ENCODE assay signal across 19 cellular contexts in genomic region chr9:13806731-13807130, GRCh38.
A peak's percentile ranks its signal among the peaks of the same experiment; 100 is the strongest.
DNase-seq lines count a peak whose midpoint lies in the region; ATAC-seq, FAIRE-seq and TF ChIP-seq lines count a peak whose summit lies in the region.
"Had no signal": no experiment of that assay in that cellular context is flagged by ENCODE, and none has a peak within 500 bp of the region (broad histone marks: within the 10 kb centered on the region; RNA-seq: fewer than 3 reads in every experiment).

No MANE protein-coding gene starts in this region.

- H3K4me3 ChIP-seq in A549, result no peak overlapping the region
- H3K4me3 ChIP-seq in IMR-90 (ENCODE audit: insufficient read depth, low read depth, low read length), result no peak overlapping the region
- no peak overlapping the region for H3K4me3 ChIP-seq in bronchial epithelial cell (ENCODE audit: low read depth, low read length)
- H3K4me3 ChIP-seq: GM23338, MG63, PC-9 had no signal

- H2AK5ac ChIP-seq in IMR-90 (ENCODE audit: low read depth, low read length), result no peak overlapping the region

- H3K18ac ChIP-seq in IMR-90 (ENCODE audit: low read depth, low read length), result no peak overlapping the region

- no peak for TF ChIP-seq EP300 in A549 (IDR thresholded peaks at IDR 0.05)

- no peak overlapping the region for H3K4me3 Mint-ChIP-seq in Calu3 (ENCODE audit: low read depth, unreplicated experiment)
- H3K4me3 Mint-ChIP-seq: CD14-positive monocyte; CD8-positive, alpha-beta memory T cell; GM23338; H9 had no signal

- no peak overlapping the region for H2BK20ac ChIP-seq in IMR-90 (ENCODE audit: low read depth, low read length)

- H3K27me3 ChIP-seq in IMR-90 (ENCODE audit: control insufficient read depth, insufficient read depth, low read length), result no peaks in the 10 kb centered on the region
- no peaks in the 10 kb centered on the region for H3K27me3 ChIP-seq in bronchial epithelial cell (ENCODE audit: control insufficient read depth, insufficient read depth, low read length)
- H3K27me3 ChIP-seq: MG63 had no signal

- H3K9me3 ChIP-seq in A549 (no peaks in the 10 kb centered on the region; the same call in 2 of the 3 replicates), IMR-90 (ENCODE audit: control insufficient read depth, insufficient read depth, low read length) (no peaks in the 10 kb centered on the region)
- H3K9me3 ChIP-seq: MG63 had no signal

- H3K4me1 Mint-ChIP-seq in Calu3 (ENCODE audit: low read depth, unreplicated experiment), result no peaks in the 10 kb centered on the region
- H3K4me1 Mint-ChIP-seq: CD14-positive monocyte; CD8-positive, alpha-beta memory T cell; GM23338; H9 had no signal

- no peak overlapping the region for H3K4me2 ChIP-seq in A549
- H3K4me2 ChIP-seq in IMR-90 (ENCODE audit: low read depth, low read length), result no peak overlapping the region
- H3K4me2 ChIP-seq: GM23338, PC-9 had no signal

- no peaks in the 10 kb centered on the region for H3K9me1 ChIP-seq in IMR-90 (ENCODE audit: insufficient read depth, low read length)

- intact Hi-C loops in IMR-90 (cut with micrococcal nuclease), result no loop called here
- intact Hi-C loops in Calu3 (cut with micrococcal nuclease; ENCODE audit: unreplicated experiment), result no loop called here

- 0% methylated on average over 2 of the region's 2 CpGs for WGBS in A549 (ENCODE audit: missing lambda C conversion rate)
- WGBS in IMR-90 (ENCODE audit: extremely low coverage in 2 of 2, insufficient read length in 1 of 2), 2 experiments, result no CpG with 5 or more reads among the region's 2 CpGs

- no peak overlapping the region for H4K8ac ChIP-seq in IMR-90 (ENCODE audit: low read depth in 2 of 2, low read length in 2 of 2)

- H3K9me3 Mint-ChIP-seq in Calu3 (ENCODE audit: low read depth, unreplicated experiment), result no peaks in the 10 kb centered on the region
- H3K9me3 Mint-ChIP-seq: GM23338, H9 had no signal

- TF ChIP-seq POLR2A in A549 (IDR thresholded peaks at IDR 0.05; ENCODE audit: low read length) (no peak), IMR-90 (IDR thresholded peaks at IDR 0.05; ENCODE audit: low read depth, low read length) (no peak)

- CTCF ChIA-PET in A549 (lab: Yijun Ruan, JAX), result no interaction called here
- CTCF ChIA-PET in IMR-90 (lab: Yijun Ruan, JAX), result no interaction called here
- CTCF ChIA-PET in Calu3 (lab: Charles Lee), result no interaction called here

- H3K56ac ChIP-seq in IMR-90 (ENCODE audit: extremely low read depth, insufficient read depth, low read length), result no peak overlapping the region

- H3K36me3 Mint-ChIP-seq in Calu3 (ENCODE audit: insufficient read depth, unreplicated experiment), result no peaks in the 10 kb centered on the region
- H3K36me3 Mint-ChIP-seq: CD14-positive monocyte; CD8-positive, alpha-beta memory T cell had no signal

- H3K36me3 ChIP-seq in IMR-90 (ENCODE audit: control insufficient read depth, insufficient read depth, low read length) (no peaks in the 10 kb centered on the region), bronchial epithelial cell (ENCODE audit: control insufficient read depth, insufficient read depth, low read length) (no peaks in the 10 kb centered on the region)
- H3K36me3 ChIP-seq: MG63 had no signal

- peak; percentile 49 for FAIRE-seq in A549 (lab: Jason Lieb, UNC)
- FAIRE-seq in bronchial epithelial cell (lab: Jason Lieb, UNC), result no peak
- FAIRE-seq: A204.1 had no signal

- DNase-seq in A549 (ENCODE audit: low read depth in 1 of 2, low spot score in 1 of 2), result no peak
- no peak for DNase-seq in IMR-90
- DNase-seq in bronchial epithelial cell (ENCODE audit: low read depth), result peak; percentile 77
- DNase-seq in omental fat pad (ENCODE audit: low spot score), result no peak
- DNase-seq in middle frontal gyrus (ENCODE audit: extremely low spot score, low spot score), result no peak
- no peak for DNase-seq in stimulated activated CD4-positive, alpha-beta T cell treated with anti-CD3 and anti-CD28 coated beads, Interleukin-1b, Interleukin-23, amount 100 ng/mL, for 48 hours
- DNase-seq in Calu3, result no peak
- DNase-seq: CD8-positive, alpha-beta memory T cell; DMS53; H9; KBM-7; MG63; NCI-H1105 treated with DMSO at 0.1 percent for 48 hours; NCI-H2029; PC-9; SHP77 had no signal

- H2BK15ac ChIP-seq in IMR-90 (ENCODE audit: low read depth, low read length), result no peak overlapping the region

- no peak for TF ChIP-seq CTCF in A549 (IDR thresholded peaks at IDR 0.05)
- no peak for TF ChIP-seq CTCF in IMR-90 (conservative IDR thresholded peaks at IDR 0.05; ENCODE audit: low read depth, low read length)
- no peak for TF ChIP-seq CTCF in bronchial epithelial cell (IDR thresholded peaks at IDR 0.05; ENCODE audit: insufficient read depth, low read length, severe bottlenecking)
- no peak for TF ChIP-seq CTCF in omental fat pad (IDR thresholded peaks at IDR 0.05)
- no peak for TF ChIP-seq CTCF in Calu3 (IDR thresholded peaks at IDR 0.05; ENCODE audit: unreplicated experiment)

- H4K91ac ChIP-seq in IMR-90 (ENCODE audit: insufficient read depth, low read depth, low read length), result no peak overlapping the region

- dilution Hi-C loops in IMR-90 (cut with HindIII; ENCODE audit: low sequenced_read_pairs, unreplicated experiment), result no loop called here

- H3K27ac ChIP-seq in A549 (no peak overlapping the region), IMR-90 (ENCODE audit: insufficient read depth, low read length) (no peak overlapping the region)
- H3K27ac ChIP-seq: PC-9 had no signal

- H2BK5ac ChIP-seq in IMR-90 (ENCODE audit: low read depth, low read length, poor library complexity, severe bottlenecking), result no peak overlapping the region

- H3K4me1 ChIP-seq in A549 (no peaks in the 10 kb centered on the region), IMR-90 (ENCODE audit: control insufficient read depth, insufficient read depth, low read length) (no peaks in the 10 kb centered on the region)

- H4K20me1 ChIP-seq in IMR-90 (ENCODE audit: insufficient read depth, low read length), result no peaks in the 10 kb centered on the region

- H3K27ac Mint-ChIP-seq in Calu3 (ENCODE audit: unreplicated experiment), result no peak overlapping the region
- H3K27ac Mint-ChIP-seq: CD14-positive monocyte; CD8-positive, alpha-beta memory T cell; GM23338; H9 had no signal

- no peak overlapping the region for H2AK9ac ChIP-seq in IMR-90 (replicated peaks; ENCODE audit: low read depth, low read length, poor library complexity)

- POLR2A ChIA-PET in A549 (lab: Yijun Ruan, JAX) (no interaction called here), IMR-90 (lab: Charles Lee; ENCODE audit: unreplicated experiment) (no interaction called here)

- H2BK120ac ChIP-seq in IMR-90 (ENCODE audit: low read depth, low read length), result no peak overlapping the region

- H3K27me3 Mint-ChIP-seq in Calu3 (ENCODE audit: unreplicated experiment), result peaks cover 13% of the 10 kb centered on the region
- H3K27me3 Mint-ChIP-seq: CD8-positive, alpha-beta memory T cell had no signal

- in situ Hi-C loops in IMR-90 (cut with MboI; ENCODE audit: low sequenced_read_pairs), result no loop called here

- TF ChIP-seq RAD21 in A549 (conservative IDR thresholded peaks at IDR 0.05 in 1 of 2, IDR thresholded peaks at IDR 0.05 in 1 of 2) (no peak), IMR-90 (IDR thresholded peaks at IDR 0.05; ENCODE audit: low read length) (no peak)

- H3K9ac ChIP-seq in IMR-90 (ENCODE audit: low read depth, low read length), result no peak overlapping the region

- H3K14ac ChIP-seq in IMR-90 (replicated peaks; ENCODE audit: low read depth, low read length), result no peak overlapping the region

- BruUV-seq in IMR-90 (replicated peaks; lab: Mats Ljungman, UMichigan), result no TSS peak
- BruUV-seq in Calu3 (replicated peaks; lab: Mats Ljungman, UMichigan), result no TSS peak

- H4K5ac ChIP-seq in IMR-90 (ENCODE audit: low read depth, low read length), result no peak overlapping the region

- no peak overlapping the region for H2AFZ ChIP-seq in IMR-90 (replicated peaks; ENCODE audit: low read length, poor library complexity)
- H2AFZ ChIP-seq: PC-9 had no signal

- no peak overlapping the region for H3K4ac ChIP-seq in IMR-90 (ENCODE audit: low read depth, low read length)

- H3K79me1 ChIP-seq in IMR-90 (ENCODE audit: low read depth in 1 of 2, low read length in 2 of 2), result no peaks in the 10 kb centered on the region

- H3K23ac ChIP-seq in IMR-90 (ENCODE audit: low read depth, low read length), result no peak overlapping the region

- ATAC-seq in A549, result no peak
- no peak for ATAC-seq in IMR-90 (ENCODE audit: low read depth)
- peak; percentile 35 for ATAC-seq in omental fat pad (ENCODE audit: low FRiP score)
- ATAC-seq: GM23338 had no signal

TF ChIP-seq in IMR-90, 13 proteins besides CTCF, POLR2A, EP300 and RAD21:
- TF ChIP-seq, protein P1, sequence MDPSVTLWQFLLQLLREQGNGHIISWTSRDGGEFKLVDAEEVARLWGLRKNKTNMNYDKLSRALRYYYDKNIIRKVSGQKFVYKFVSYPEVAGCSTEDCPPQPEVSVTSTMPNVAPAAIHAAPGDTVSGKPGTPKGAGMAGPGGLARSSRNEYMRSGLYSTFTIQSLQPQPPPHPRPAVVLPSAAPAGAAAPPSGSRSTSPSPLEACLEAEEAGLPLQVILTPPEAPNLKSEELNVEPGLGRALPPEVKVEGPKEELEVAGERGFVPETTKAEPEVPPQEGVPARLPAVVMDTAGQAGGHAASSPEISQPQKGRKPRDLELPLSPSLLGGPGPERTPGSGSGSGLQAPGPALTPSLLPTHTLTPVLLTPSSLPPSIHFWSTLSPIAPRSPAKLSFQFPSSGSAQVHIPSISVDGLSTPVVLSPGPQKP (IDR thresholded peaks at IDR 0.05; ENCODE audit: borderline replicate concordance, low read depth, low read length), result no peak
- TF ChIP-seq BHLHE40 (IDR thresholded peaks at IDR 0.05; ENCODE audit: low read depth, low read length) (no peak), MAFK (IDR thresholded peaks at IDR 0.05; ENCODE audit: low read depth, low read length) (no peak), NFE2L2 (IDR thresholded peaks at IDR 0.05; ENCODE audit: low read depth, low read length) (no peak), SMC3 (IDR thresholded peaks at IDR 0.05; ENCODE audit: low read depth, low read length) (no peak), RCOR1 (IDR thresholded peaks at IDR 0.05; ENCODE audit: insufficient replicate concordance, low read length) (no peak), MAZ (IDR thresholded peaks at IDR 0.05; ENCODE audit: borderline replicate concordance, low read depth, low read length) (no peak), CEBPB (IDR thresholded peaks at IDR 0.05; ENCODE audit: low read depth, low read length) (peak; percentile 65)
